Comparison of ENCODE assay signal across 1 cellular context in genomic region chr17:67335245-67335835, GRCh38.
TF ChIP-seq lines count a peak whose summit lies in the region.

No MANE protein-coding gene starts in this region.

TF ChIP-seq in HepG2, 621 proteins besides CTCF, POLR2A, EP300 and RAD21:
- TF ChIP-seq ZNF3 (CRISPR knock-in tag; IDR thresholded peaks at IDR 0.05): no peak
- TF ChIP-seq POGZ (CRISPR knock-in tag; IDR thresholded peaks at IDR 0.05): no peak
- TF ChIP-seq ZNF263 (CRISPR knock-in tag; IDR thresholded peaks at IDR 0.05): no peak
- TF ChIP-seq IKZF4 (CRISPR knock-in tag; IDR thresholded peaks at IDR 0.05; ENCODE audit: borderline replicate concordance, low read depth, not compliant biosample characterization): no peak
- TF ChIP-seq ZFP62 (CRISPR knock-in tag; IDR thresholded peaks at IDR 0.05): no peak
- no peak for TF ChIP-seq ZNF317 (CRISPR knock-in tag; IDR thresholded peaks at IDR 0.05)
- TF ChIP-seq ZNF383 (CRISPR knock-in tag; IDR thresholded peaks at IDR 0.05; ENCODE audit: borderline replicate concordance): no peak
- TF ChIP-seq NPAS2 (CRISPR knock-in tag; IDR thresholded peaks at IDR 0.05; ENCODE audit: borderline replicate concordance): no peak
- no peak for TF ChIP-seq FOXA3 (CRISPR knock-in tag; IDR thresholded peaks at IDR 0.05)
- no peak for TF ChIP-seq RBFOX2 (IDR thresholded peaks at IDR 0.05; ENCODE audit: low read depth, low read length)
- no peak for TF ChIP-seq ZNF629 (CRISPR knock-in tag; conservative IDR thresholded peaks at IDR 0.05)
- no peak for TF ChIP-seq HMG20B (CRISPR knock-in tag; conservative IDR thresholded peaks at IDR 0.05)
- no peak for TF ChIP-seq FOXP1 (IDR thresholded peaks at IDR 0.05)
- no peak for TF ChIP-seq FOXP1 (CRISPR knock-in tag; IDR thresholded peaks at IDR 0.05)
- no peak for TF ChIP-seq ZNF780A (CRISPR knock-in tag; IDR thresholded peaks at IDR 0.05)
- TF ChIP-seq SIX1 (CRISPR knock-in tag; IDR thresholded peaks at IDR 0.05; ENCODE audit: borderline replicate concordance): no peak
- TF ChIP-seq ZNF609 (CRISPR knock-in tag; IDR thresholded peaks at IDR 0.05; ENCODE audit: borderline replicate concordance): no peak
